Comparison of ENCODE assay signal across 20 cellular contexts in genomic region chr6:119196732-119197131, GRCh38.
"Had no signal": no experiment of that assay in that cellular context is flagged by ENCODE, and none has a peak within 500 bp of the region (broad histone marks: within the 10 kb centered on the region; RNA-seq: fewer than 3 reads in every experiment).

No MANE protein-coding gene starts in this region.

- H3K27me3 Mint-ChIP-seq: activated B cell treated with CpG ODN at 0.5 μM for 24 hours; activated CD4-positive, alpha-beta T cell treated with anti-CD3 and anti-CD28 coated beads, Interleukin-2, amount 10 ng/mL, durations not matched to agents 7 days and 5 days; dendritic cell treated with granulocyte-macrophage colony-stimulating factor and Interleukin-4, amounts not matched to agents 40 ng/mL and 50 ng/mL, for 4 days; naive thymus-derived CD4-positive, alpha-beta T cell; T-cell had no signal

- H3K4me3 ChIP-seq: heart right ventricle, mucosa of descending colon, stomach, testis, upper lobe of right lung had no signal

- H3K9me3 ChIP-seq: heart right ventricle, mucosa of descending colon, stomach, testis, upper lobe of right lung had no signal

- ATAC-seq: heart right ventricle; left lobe of liver; mucosa of descending colon; naive thymus-derived CD4-positive, alpha-beta T cell; T-cell; upper lobe of right lung had no signal

- H3K27me3 ChIP-seq: heart right ventricle, stomach, testis, upper lobe of right lung had no signal

- H3K4me1 Mint-ChIP-seq: activated B cell treated with CpG ODN at 0.5 μM for 24 hours; activated CD4-positive, alpha-beta T cell treated with anti-CD3 and anti-CD28 coated beads, Interleukin-2, amount 10 ng/mL, durations not matched to agents 7 days and 5 days; T-cell had no signal

- H3K4me3 Mint-ChIP-seq: activated B cell treated with CpG ODN at 0.5 μM for 24 hours; activated CD4-positive, alpha-beta T cell treated with anti-CD3 and anti-CD28 coated beads, Interleukin-2, amount 10 ng/mL, durations not matched to agents 7 days and 5 days; activated T-helper 1 cell treated with anti-CD3 and anti-CD28 coated beads, Interleukin-12 subunit alpha, Interleukin-12 subunit beta, Interleukin-2, Interleukin-4 antibody, amounts not matched to agents 30 ng/mL and 10 ng/mL and 1 ng/mL, durations not matched to agents 14 hours and 24 hours and 36 hours; dendritic cell treated with granulocyte-macrophage colony-stimulating factor and Interleukin-4, amounts not matched to agents 40 ng/mL and 50 ng/mL, for 4 days; naive thymus-derived CD4-positive, alpha-beta T cell; T-cell had no signal

- H3K27ac Mint-ChIP-seq: activated B cell treated with CpG ODN at 0.5 μM for 24 hours; activated CD4-positive, alpha-beta T cell treated with anti-CD3 and anti-CD28 coated beads, Interleukin-2, amount 10 ng/mL, durations not matched to agents 7 days and 5 days; activated T-helper 1 cell treated with anti-CD3 and anti-CD28 coated beads, Interleukin-12 subunit alpha, Interleukin-12 subunit beta, Interleukin-2, Interleukin-4 antibody, amounts not matched to agents 30 ng/mL and 10 ng/mL and 1 ng/mL, durations not matched to agents 14 hours and 24 hours and 36 hours; dendritic cell treated with granulocyte-macrophage colony-stimulating factor and Interleukin-4, amounts not matched to agents 40 ng/mL and 50 ng/mL, for 4 days; naive thymus-derived CD4-positive, alpha-beta T cell; T-cell had no signal

- H3K27ac ChIP-seq: epithelial cell of prostate, heart right ventricle, stomach, testis, upper lobe of right lung had no signal

- DNase-seq: activated B cell treated with CpG ODN at 0.5 μM for 24 hours; activated CD4-positive, alpha-beta T cell treated with anti-CD3 and anti-CD28 coated beads, Interleukin-2, amount 10 ng/mL, durations not matched to agents 7 days and 5 days; activated naive CD4-positive, alpha-beta T cell; aorta; effector memory CD4-positive, alpha-beta T cell; heart right ventricle; islet precursor cell; mucosa of descending colon; naive thymus-derived CD4-positive, alpha-beta T cell; stimulated activated CD4-positive, alpha-beta T cell treated with anti-CD3 and anti-CD28 coated beads, Interleukin-12 subunit alpha, Interleukin-12 subunit beta, amount 100 ng/mL, for 4 hours; stimulated activated CD4-positive, alpha-beta T cell treated with anti-CD3 and anti-CD28 coated beads, Interleukin-2, amount 100 ng/mL, for 24 hours; stomach; T-cell; T1000; testis; upper lobe of right lung had no signal

- H3K4me1 ChIP-seq: heart right ventricle, testis, upper lobe of right lung had no signal

- H3K9me3 Mint-ChIP-seq: activated B cell treated with CpG ODN at 0.5 μM for 24 hours; activated CD4-positive, alpha-beta T cell treated with anti-CD3 and anti-CD28 coated beads, Interleukin-2, amount 10 ng/mL, durations not matched to agents 7 days and 5 days; activated T-helper 1 cell treated with anti-CD3 and anti-CD28 coated beads, Interleukin-12 subunit alpha, Interleukin-12 subunit beta, Interleukin-2, Interleukin-4 antibody, amounts not matched to agents 30 ng/mL and 10 ng/mL and 1 ng/mL, durations not matched to agents 14 hours and 24 hours and 36 hours; dendritic cell treated with granulocyte-macrophage colony-stimulating factor and Interleukin-4, amounts not matched to agents 40 ng/mL and 50 ng/mL, for 4 days; naive thymus-derived CD4-positive, alpha-beta T cell; T-cell had no signal
